ENCODE assay signal across 8 cellular contexts in the genomic region with DNA sequence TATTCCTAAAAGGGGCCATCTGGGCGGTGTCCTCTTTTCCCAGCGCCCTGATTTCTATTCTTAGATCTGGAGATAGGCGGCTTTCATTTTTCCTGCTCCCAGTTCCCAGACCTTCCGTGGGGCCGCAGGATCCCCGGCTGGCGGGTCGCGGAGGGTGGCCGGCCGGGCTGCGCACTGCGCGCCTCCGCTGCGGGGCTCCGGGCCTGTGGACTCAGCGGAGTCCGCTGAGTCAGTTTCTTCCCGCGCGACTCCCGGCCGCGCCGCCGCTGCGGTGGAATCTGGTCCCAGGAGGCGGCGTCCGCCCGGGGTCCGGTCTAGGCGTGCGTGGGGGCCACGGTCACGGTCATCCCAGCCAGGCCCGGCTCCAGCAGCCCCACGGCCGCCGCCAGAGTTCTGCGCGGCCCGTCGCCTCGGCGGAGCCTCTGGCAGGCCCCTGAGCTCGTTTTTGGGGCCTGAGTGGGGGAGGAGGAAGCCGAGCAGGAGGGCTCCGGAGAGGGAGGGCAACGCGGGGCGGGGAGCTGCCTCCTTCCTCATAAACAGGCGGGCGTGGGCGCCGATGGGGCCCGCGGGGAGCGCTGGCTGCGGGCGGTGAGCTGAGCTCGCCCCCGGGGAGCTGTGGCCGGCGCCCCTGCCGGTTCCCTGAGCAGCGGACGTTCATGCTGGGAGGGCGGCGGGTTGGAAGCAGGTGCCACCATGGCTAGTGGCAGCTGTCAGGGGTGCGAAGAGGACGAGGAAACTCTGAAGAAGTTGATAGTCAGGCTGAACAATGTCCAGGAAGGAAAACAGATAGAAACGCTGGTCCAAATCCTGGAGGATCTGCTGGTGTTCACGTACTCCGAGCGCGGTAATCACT. TPM values are rescaled to one million over a fixed set of nuclear protein-coding genes. Genes with fewer than 3 reads are reported as not detected.
DNase-seq lines count a peak whose midpoint lies in the region; ATAC-seq, FAIRE-seq and TF ChIP-seq lines count a peak whose summit lies in the region.

A gene (plus strand): TSS at position 559 of the 853 bp plus-strand sequence. CDS start 135 bp downstream, at position 694.

- peaks cover 12 to 34% of the 10 kb centered on the region in 2 donors for H3K27me3 Mint-ChIP-seq in CD8-positive, alpha-beta memory T cell
- H3K27me3 Mint-ChIP-seq in T-helper 1 cell treated with Interleukin-12 subunit alpha and Interleukin-12 subunit beta and Interleukin-4 antibody, amounts not matched to agents 30 μg/mL and 1 μg/mL, for 36 hours (ENCODE audit: low read depth), result peaks cover 54% of the 10 kb centered on the region

- peaks cover 13 to 29% (median 16%) of the 10 kb centered on the region in 3 donors for H3K4me1 Mint-ChIP-seq in CD8-positive, alpha-beta memory T cell
- peaks cover 10% of the 10 kb centered on the region for H3K4me1 Mint-ChIP-seq in T-helper 1 cell treated with Interleukin-12 subunit alpha and Interleukin-12 subunit beta and Interleukin-4 antibody, amounts not matched to agents 30 μg/mL and 1 μg/mL, for 36 hours (ENCODE audit: low read depth)

- no peaks in the 10 kb centered on the region for H3K4me1 ChIP-seq in CD8-positive, alpha-beta memory T cell (ENCODE audit: insufficient read depth, low read length)
- H3K4me1 ChIP-seq in K562 (replicated peaks in 1 of 2; ENCODE audit: control insufficient read depth in 2 of 2, insufficient read depth in 2 of 2, low read length in 2 of 2), result peaks cover 0 to 8% of the 10 kb centered on the region in 2 experiments; a peak in 1 of 5 replicates
- peaks cover 6% of the 10 kb centered on the region for H3K4me1 ChIP-seq in iPS-18a (ENCODE audit: control insufficient read depth, low read depth, low read length)

- ATAC-seq in GM19455 (IDR thresholded peaks at IDR 0.05; ENCODE audit: unreplicated experiment) (peak; percentile 60), HG03521 (IDR thresholded peaks at IDR 0.05; ENCODE audit: unreplicated experiment) (peak; percentile 68), K562 (peak; percentile 78)

- no peak for TF ChIP-seq EP300 in K562 (IDR thresholded peaks at IDR 0.05; ENCODE audit: low read length)

- no peaks in the 10 kb centered on the region for H3K36me3 ChIP-seq in CD8-positive, alpha-beta memory T cell (ENCODE audit: insufficient read depth, low read length)
- H3K36me3 ChIP-seq in K562 (ENCODE audit: control insufficient read depth, insufficient read depth, low read length), result no peaks in the 10 kb centered on the region
- H3K36me3 ChIP-seq in iPS-18a (ENCODE audit: control insufficient read depth, low read depth, low read length), result no peaks in the 10 kb centered on the region

- H3K9me3 Mint-ChIP-seq in CD8-positive, alpha-beta memory T cell, result peaks cover 2 to 9% (median 5%) of the 10 kb centered on the region in 5 donors
- H3K9me3 Mint-ChIP-seq in T-helper 1 cell treated with Interleukin-12 subunit alpha and Interleukin-12 subunit beta and Interleukin-4 antibody, amounts not matched to agents 30 μg/mL and 1 μg/mL, for 36 hours, result no peaks in the 10 kb centered on the region

- TF ChIP-seq CTCF in K562 (IDR thresholded peaks at IDR 0.05 in 2 of 3, conservative IDR thresholded peaks at IDR 0.05 in 1 of 3; ENCODE audit: insufficient read depth in 2 of 3, low read depth in 1 of 3, low read length in 3 of 3), result no peak

- intact Hi-C loops in K562 (cut with micrococcal nuclease), result no loop called here

- 7% methylated on average over 42 of the region's 78 CpGs for WGBS in K562 (ENCODE audit: insufficient coverage, low coverage, missing lambda C conversion rate)

- TF ChIP-seq RAD21 in K562 (CRISPR knock-in tag; conservative IDR thresholded peaks at IDR 0.05 in 1 of 2, IDR thresholded peaks at IDR 0.05 in 1 of 2), result no peak

- H3K4me3 ChIP-seq in CD8-positive, alpha-beta memory T cell (ENCODE audit: low read length), result no peak within 1 kb of the TSS
- H3K4me3 ChIP-seq in K562, result peak within 1 kb of the TSS; percentile 19
- H3K4me3 ChIP-seq in iPS-18a (ENCODE audit: low read length), result peak within 1 kb of the TSS; percentile 62
- peak within 1 kb of the TSS; percentile 59 for H3K4me3 ChIP-seq in skeletal muscle cell (ENCODE audit: low read depth, low read length)

- BruUV-seq in K562 (replicated peaks; lab: Mats Ljungman, UMichigan), result no TSS peak

- FAIRE-seq in K562 (lab: Jason Lieb, UNC), result no peak

- H3K27ac ChIP-seq in CD8-positive, alpha-beta memory T cell (ENCODE audit: low read depth, low read length), result no peak within 1 kb of the TSS
- H3K27ac ChIP-seq in K562 (ENCODE audit: extremely low read depth, low read depth, low read length), result peak within 1 kb of the TSS; percentile 22; the same call in 1 of the 3 replicates
- no peak within 1 kb of the TSS for H3K27ac ChIP-seq in iPS-18a (ENCODE audit: low read length)

- H3K9me1 ChIP-seq in K562 (ENCODE audit: control insufficient read depth, insufficient read depth, low read length), result no peaks in the 10 kb centered on the region

- no peaks in the 10 kb centered on the region for H3K79me2 ChIP-seq in K562 (ENCODE audit: control insufficient read depth, insufficient read depth, low read length)

- peaks cover 4% of the 10 kb centered on the region for H3K27me3 ChIP-seq in CD8-positive, alpha-beta memory T cell (ENCODE audit: insufficient read depth, low read length, poor library complexity, severe bottlenecking)
- H3K27me3 ChIP-seq in K562 (ENCODE audit: control insufficient read depth in 2 of 2, insufficient read depth in 2 of 2, low read length in 2 of 2), result no peaks in the 10 kb centered on the region
- H3K27me3 ChIP-seq in iPS-18a (ENCODE audit: control insufficient read depth, insufficient read depth, low read length), result peaks cover 40% of the 10 kb centered on the region

- peak within 1 kb of the TSS; percentile 14 to 35; a peak in 3 of 4 replicates for H3K9ac ChIP-seq in K562 (ENCODE audit: insufficient read depth in 1 of 2, low read depth in 2 of 2, low read length in 2 of 2)
- H3K9ac ChIP-seq in iPS-18a (ENCODE audit: low read length), result peak within 1 kb of the TSS; percentile 29

- TF ChIP-seq POLR2A in K562 (conservative IDR thresholded peaks at IDR 0.05), result no peak

- H3K27ac Mint-ChIP-seq in CD8-positive, alpha-beta memory T cell, result peak within 1 kb of the TSS in 6 of 8 donors; percentile 19 to 82 (median 44)
- no peak within 1 kb of the TSS for H3K27ac Mint-ChIP-seq in T-helper 1 cell treated with Interleukin-12 subunit alpha and Interleukin-12 subunit beta and Interleukin-4 antibody, amounts not matched to agents 30 μg/mL and 1 μg/mL, for 36 hours

- H3K36me3 Mint-ChIP-seq in CD8-positive, alpha-beta memory T cell, result peaks cover 0 to 4% (median 0%) of the 10 kb centered on the region in 3 donors
- H3K36me3 Mint-ChIP-seq in T-helper 1 cell treated with Interleukin-12 subunit alpha and Interleukin-12 subunit beta and Interleukin-4 antibody, amounts not matched to agents 30 μg/mL and 1 μg/mL, for 36 hours (ENCODE audit: low read depth), result no peaks in the 10 kb centered on the region

- POLR2A ChIA-PET in CD8-positive, alpha-beta memory T cell (lab: Charles Lee), result interaction anchor here (0.7 kb wide), 2 partner anchors 32 to 116 kb away, joined by 3 to 5 read pairs; no protein-coding TSS in a partner anchor
- POLR2A ChIA-PET in K562 (lab: Yijun Ruan, JAX), result interaction anchor here (0.6 kb wide), 1 partner anchor 24 kb away, joined by 4 read pairs; no protein-coding TSS in a partner anchor

- no peaks in the 10 kb centered on the region for H3K9me3 ChIP-seq in CD8-positive, alpha-beta memory T cell (ENCODE audit: low read length)
- H3K9me3 ChIP-seq in K562 (replicated peaks; ENCODE audit: control insufficient read depth, insufficient read depth, low read depth, low read length) (no peaks in the 10 kb centered on the region), iPS-18a (ENCODE audit: control insufficient read depth, low read depth, low read length) (no peaks in the 10 kb centered on the region)

- H4K20me1 ChIP-seq in K562 (replicated peaks; ENCODE audit: control insufficient read depth, insufficient read depth, low read length), result no peaks in the 10 kb centered on the region

- peak; percentile 16 to 77 (median 24) for DNase-seq in CD8-positive, alpha-beta memory T cell
- DNase-seq in K562 (ENCODE audit: extremely low read depth in 1 of 4, low spot score in 3 of 4) (peak in 3 of 4 experiments; percentile 7 to 11 (median 11)), skeletal muscle cell (ENCODE audit: low read depth) (peak; percentile 12), NCI-H2196 treated with DMSO at 0.1 percent for 48 hours (lab: John Stamatoyannopoulos, UW; ENCODE audit: unreplicated experiment) (no peak)

- H3K4me3 Mint-ChIP-seq in CD8-positive, alpha-beta memory T cell, result peak within 1 kb of the TSS; percentile 58 to 81 (median 73)
- H3K4me3 Mint-ChIP-seq in T-helper 1 cell treated with Interleukin-12 subunit alpha and Interleukin-12 subunit beta and Interleukin-4 antibody, amounts not matched to agents 30 μg/mL and 1 μg/mL, for 36 hours, result peak within 1 kb of the TSS; percentile 20

- CTCF ChIA-PET in CD8-positive, alpha-beta memory T cell (lab: Charles Lee), result no interaction called here
- CTCF ChIA-PET in K562 (lab: Yijun Ruan, JAX; ENCODE audit: low intra/inter-chr PET ratio), result no interaction called here

- peak within 1 kb of the TSS; percentile 40; the same call in 1 of the 2 replicates for H2AFZ ChIP-seq in K562 (ENCODE audit: low read depth, low read length)

- H3K4me2 ChIP-seq in K562 (ENCODE audit: insufficient read depth, low read length), result peak within 1 kb of the TSS; percentile 46; the same call in 1 of the 2 replicates

- in situ Hi-C loops in K562 (cut with MboI), result no loop called here

TF ChIP-seq in K562, 482 proteins besides CTCF, POLR2A, EP300 and RAD21 (continues in another document):
- TF ChIP-seq PHF8 (IDR thresholded peaks at IDR 0.05; ENCODE audit: borderline replicate concordance, low read length), result peak; percentile 13; the same call in 1 of the 2 replicates

RNA-seq across cellular contexts. Expression of the gene that starts here (rescaled TPM):
- under 1 TPM; 0.31 TPM for total RNA-seq in CD8-positive, alpha-beta memory T cell
- polyA plus RNA-seq in CD8-positive, alpha-beta memory T cell, result not detected
- total RNA-seq in K562 (2011; cell fraction: chromatin; rRNA removed; ENCODE audit: low replicate concordance), result 1.0 and 1.7 TPM in 2 replicates
- 0.26 and 0.33 TPM in 2 replicates for total RNA-seq in K562 (2011; cell fraction: nucleolus; rRNA removed)
- total RNA-seq in K562 (2011; cell fraction: nucleoplasm; rRNA removed), result 0.37 and 0.46 TPM in 2 replicates
- total RNA-seq in K562 (2014; rRNA removed) (0.08 and 0.32 TPM in 2 replicates), K562 (2014; rRNA removed; fragmentation: Illumina TruSeq; extraction: Trizol) (0.19 and 0.25 TPM in 2 replicates), K562 (2015; rRNA removed; fragmentation: Illumina TruSeq; extraction: Trizol) (0.15 and 0.40 TPM in 2 replicates), K562 (2021) (0.58 and 0.89 TPM in 2 replicates)
- polyA plus RNA-seq in K562 (2011; rRNA removed) (0.03 and 0.45 TPM in 2 replicates), K562 (2014; fragmentation: Illumina TruSeq; extraction: Trizol) (0.11 and 0.31 TPM in 2 replicates), K562 (2014; fragmentation: Nextera tagmentation; extraction: Ambion mirVana) (under 1 TPM; 0.03 to 0.13 TPM), K562 (2014; rRNA removed) (0.08 and 0.15 TPM in 2 replicates)
- polyA plus RNA-seq in K562 (2011; cell fraction: cytosol; rRNA removed), result 0.06 TPM in 1 of 2 replicates, not detected in the other
- 0.18 TPM in 1 of 2 replicates, not detected in the other for polyA plus RNA-seq in K562 (2011; cell fraction: nucleus; rRNA removed)
- polyA plus RNA-seq in K562 (2012), result 0.12 and 0.39 TPM in 2 replicates
- polyA minus RNA-seq in K562 (2011; rRNA and poly(A)+ RNA removed), result 0.18 and 0.53 TPM in 2 replicates
- polyA minus RNA-seq in K562 (2011; cell fraction: cytosol; rRNA and poly(A)+ RNA removed), result 0.10 TPM in 1 of 2 replicates, not detected in the other
- 0.22 and 0.40 TPM in 2 replicates for polyA minus RNA-seq in K562 (2011; cell fraction: nucleus; rRNA and poly(A)+ RNA removed)

Comparison
In these comparisons a context has a peak if more than half of its experiments do, and no peak if none do; other contexts are left out.
1. Peak in DNase-seq in CD8-positive, alpha-beta memory T cell; RNA of the gene not detected or under 1 TPM.